13 cellular contexts compared by ENCODE assay signal in the genomic region with DNA sequence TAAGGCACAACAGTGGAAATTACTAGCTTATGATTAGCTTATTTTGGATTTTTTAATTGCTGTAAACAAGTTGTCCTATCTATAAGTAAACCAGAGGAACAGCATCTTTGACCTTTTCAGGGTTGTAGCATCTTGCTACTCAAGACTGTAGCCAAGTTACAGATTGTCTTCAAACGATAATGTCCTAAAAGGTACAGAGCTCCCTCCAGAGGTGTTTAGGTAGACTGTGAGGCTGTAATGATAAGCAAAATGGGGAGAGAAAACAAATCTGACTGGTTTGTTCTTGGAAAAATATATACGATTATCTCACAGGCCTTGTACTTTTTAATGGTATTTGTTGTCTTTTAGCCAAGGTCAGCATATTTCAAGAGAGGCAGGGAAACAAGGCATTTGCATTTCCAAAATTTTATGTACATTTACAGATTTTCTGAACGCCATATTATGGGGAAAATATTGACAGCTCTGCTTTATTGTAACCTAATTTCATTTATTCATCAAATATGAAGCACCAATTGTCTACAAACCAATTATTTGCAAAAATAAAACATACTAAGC.
DNase-seq lines count a peak whose midpoint lies in the region; ATAC-seq and TF ChIP-seq lines count a peak whose summit lies in the region.
"Had no signal": no experiment of that assay in that cellular context is flagged by ENCODE, and none has a peak within 500 bp of the region (broad histone marks: within the 10 kb centered on the region; RNA-seq: fewer than 3 reads in every experiment).

No MANE protein-coding gene starts in this region.

- no peak overlapping the region for H3K27ac Mint-ChIP-seq in neural crest cell (ENCODE audit: unreplicated experiment)
- H3K27ac Mint-ChIP-seq: activated naive CD8-positive, alpha-beta T cell treated with anti-CD3 and anti-CD28 coated beads, Interleukin-2, amount 10 ng/mL, durations not matched to agents 7 days and 5 days; mesothelial cell of epicardium had no signal

- DNase-seq in H7 (peak; percentile 2), NT2/D1 (ENCODE audit: low read depth, low spot score) (peak; percentile 15), choroid plexus epithelial cell (ENCODE audit: low read depth) (peak; percentile 70), neural crest cell (ENCODE audit: low read depth, low spot score) (no peak), GM03348 (ENCODE audit: low spot score) (no peak), NK-92 (lab: John Stamatoyannopoulos, UW; ENCODE audit: unreplicated experiment) (no peak)
- DNase-seq in activated naive CD4-positive, alpha-beta T cell (lab: John Stamatoyannopoulos, UW): no peak
- DNase-seq: activated naive CD8-positive, alpha-beta T cell treated with anti-CD3 and anti-CD28 coated beads, Interleukin-2, amount 10 ng/mL, durations not matched to agents 7 days and 5 days; COR-L47; effector CD8-positive, alpha-beta T cell; NCI-H1436 treated with DMSO at 0.1 percent for 48 hours had no signal

- TF ChIP-seq CTCF in choroid plexus epithelial cell (conservative IDR thresholded peaks at IDR 0.05; ENCODE audit: low read depth, low read length) (peak; percentile 62), neural crest cell (conservative IDR thresholded peaks at IDR 0.05) (peak; percentile 63)

- H3K4me3 Mint-ChIP-seq in neural crest cell: no peak overlapping the region
- H3K4me3 Mint-ChIP-seq: activated naive CD8-positive, alpha-beta T cell treated with anti-CD3 and anti-CD28 coated beads, Interleukin-2, amount 10 ng/mL, durations not matched to agents 7 days and 5 days; mesothelial cell of epicardium had no signal

- no peak for ATAC-seq in GM19467 (IDR thresholded peaks at IDR 0.05; ENCODE audit: unreplicated experiment)

- H3K36me3 ChIP-seq in H7 (replicated peaks; ENCODE audit: control insufficient read depth, insufficient read depth, low read length) (no peaks in the 10 kb centered on the region), NT2/D1 (ENCODE audit: insufficient read depth, insufficient read length, low read length) (no peaks in the 10 kb centered on the region)

- H3K9me3 Mint-ChIP-seq in neural crest cell: no peaks in the 10 kb centered on the region

- H3K27me3 ChIP-seq in H7 (ENCODE audit: control insufficient read depth, insufficient read depth, low read length): no peaks in the 10 kb centered on the region
- H3K27me3 ChIP-seq in NT2/D1 (ENCODE audit: insufficient read depth, insufficient read length): no peaks in the 10 kb centered on the region

- H3K4me1 Mint-ChIP-seq in neural crest cell: no peaks in the 10 kb centered on the region
- H3K4me1 Mint-ChIP-seq: activated naive CD8-positive, alpha-beta T cell treated with anti-CD3 and anti-CD28 coated beads, Interleukin-2, amount 10 ng/mL, durations not matched to agents 7 days and 5 days; mesothelial cell of epicardium had no signal

- no peaks in the 10 kb centered on the region for H3K27me3 Mint-ChIP-seq in neural crest cell (ENCODE audit: low read depth)
- H3K27me3 Mint-ChIP-seq: activated naive CD8-positive, alpha-beta T cell treated with anti-CD3 and anti-CD28 coated beads, Interleukin-2, amount 10 ng/mL, durations not matched to agents 7 days and 5 days had no signal

- no peaks in the 10 kb centered on the region for H3K36me3 Mint-ChIP-seq in neural crest cell (ENCODE audit: low read depth)
- H3K36me3 Mint-ChIP-seq: activated naive CD8-positive, alpha-beta T cell treated with anti-CD3 and anti-CD28 coated beads, Interleukin-2, amount 10 ng/mL, durations not matched to agents 7 days and 5 days; mesothelial cell of epicardium had no signal

- H3K4me1 ChIP-seq in NT2/D1 (ENCODE audit: insufficient read depth, insufficient read length): no peaks in the 10 kb centered on the region

- H3K4me3 ChIP-seq in H7 (ENCODE audit: insufficient read depth, low read depth, low read length): no peak overlapping the region
- H3K4me3 ChIP-seq in NT2/D1 (ENCODE audit: insufficient read length, low read depth): no peak overlapping the region
- H3K4me3 ChIP-seq in choroid plexus epithelial cell (ENCODE audit: low read depth, low read length): no peak overlapping the region

- H3K9me3 ChIP-seq in NT2/D1 (ENCODE audit: insufficient read depth, low read length): no peaks in the 10 kb centered on the region

- no peak overlapping the region for H3K9ac ChIP-seq in NT2/D1 (ENCODE audit: insufficient read length, low read depth)

Comparison
In these comparisons a context has a peak if more than half of its experiments do, and no peak if none do; other contexts are left out.
1. DNase-seq: peak in H7 (single experiment), NT2/D1 (single experiment) and choroid plexus epithelial cell (single experiment); none in neural crest cell (single experiment), activated naive CD4-positive, alpha-beta T cell (0 of 4), GM03348 (single experiment) and NK-92 (single experiment).